ENCODE assay signal across 32 cellular contexts in genomic region chr1:204731997-204732396, GRCh38. TPM values are rescaled to one million over a fixed set of nuclear protein-coding genes. Genes with fewer than 3 reads are reported as not detected.
"Had no signal": no experiment of that assay in that cellular context is flagged by ENCODE, and none has a peak within 500 bp of the region (broad histone marks: within the 10 kb centered on the region; RNA-seq: fewer than 3 reads in every experiment).

No MANE protein-coding gene starts in this region.

- H3K27ac ChIP-seq: cardiac muscle cell, SJCRH30, SK-N-MC had no signal

- DNase-seq: activated CD4-positive, alpha-beta memory T cell treated with anti-CD3 and anti-CD28 coated beads for 36 hours; activated CD4-positive, alpha-beta T cell treated with anti-CD3 and anti-CD28 coated beads for 36 hours; activated CD4-positive, alpha-beta T cell treated with anti-CD3 and anti-CD28 coated beads, Interleukin-2, amount 50 U/mL, for 1 hour; activated CD8-positive, alpha-beta memory T cell treated with anti-CD3 and anti-CD28 coated beads, Interleukin-2, amount 10 ng/mL, durations not matched to agents 7 days and 5 days; activated effector memory CD4-positive, alpha-beta T cell treated with anti-CD3 and anti-CD28 coated beads, Interleukin-2, amount 50 U/mL, for 16 hours; activated naive CD4-positive, alpha-beta T cell; activated naive CD4-positive, alpha-beta T cell treated with anti-CD3 and anti-CD28 coated beads, Interleukin-2, amount 50 U/mL, for 16 hours; activated naive CD8-positive, alpha-beta T cell treated with anti-CD3 and anti-CD28 coated beads for 36 hours; activated T-cell treated with anti-CD3 and anti-CD28 coated beads, Interleukin-2, amount 50 U/mL, for 1 hour; activated T-cell treated with anti-CD3 and anti-CD28 coated beads, Interleukin-2, amount 50 U/mL, for 72 hours; amniotic stem cell; aorta; NCI-H1092 treated with DMSO at 0.1 percent for 48 hours; NCI-H187; NCI-H2029 treated with DMSO at 0.1 percent for 48 hours; NCI-H2107; NCI-H2171; NCI-H510A treated with DMSO at 0.1 percent for 48 hours; NCI-H526 treated with DMSO at 0.1 percent for 48 hours; NCI-H774; SHP77; SJCRH30 had no signal

- H3K36me3 Mint-ChIP-seq: activated CD4-positive, alpha-beta memory T cell treated with anti-CD3 and anti-CD28 coated beads for 36 hours; activated CD8-positive, alpha-beta memory T cell treated with anti-CD3 and anti-CD28 coated beads, Interleukin-2, amount 10 ng/mL, durations not matched to agents 7 days and 5 days; activated naive CD8-positive, alpha-beta T cell treated with anti-CD3 and anti-CD28 coated beads for 36 hours; WTC11 had no signal

- H3K4me1 Mint-ChIP-seq: activated CD4-positive, alpha-beta T cell treated with anti-CD3 and anti-CD28 coated beads for 36 hours; activated CD8-positive, alpha-beta memory T cell treated with anti-CD3 and anti-CD28 coated beads, Interleukin-2, amount 10 ng/mL, durations not matched to agents 7 days and 5 days; activated naive CD8-positive, alpha-beta T cell treated with anti-CD3 and anti-CD28 coated beads for 36 hours; activated T-helper 17 cell treated with anti-CD3 and anti-CD28 coated beads, Interleukin-2, amount 50 U/mL, for 72 hours; central memory CD8-positive, alpha-beta T cell had no signal

- H3K9me3 ChIP-seq: SJCRH30 had no signal

- H3K4me3 ChIP-seq: cardiac muscle cell, SJCRH30, SK-N-MC had no signal

- ATAC-seq: activated CD4-positive, alpha-beta T cell treated with anti-CD3 and anti-CD28 coated beads for 36 hours; activated CD4-positive, CD25-positive, alpha-beta regulatory T cell treated with anti-CD3 and anti-CD28 coated beads, Interleukin-2, amount 50 U/mL, for 24 hours; activated CD8-positive, alpha-beta memory T cell treated with anti-CD3 and anti-CD28 coated beads, Interleukin-2, amount 10 ng/mL, durations not matched to agents 7 days and 5 days; activated T-cell treated with anti-CD3 and anti-CD28 coated beads, Interleukin-2, amount 50 U/mL, for 72 hours; activated T-helper 17 cell treated with anti-CD3 and anti-CD28 coated beads, Interleukin-2, amount 50 U/mL, for 72 hours; Panc1 had no signal

- H3K9me3 Mint-ChIP-seq: activated CD4-positive, alpha-beta memory T cell treated with anti-CD3 and anti-CD28 coated beads for 36 hours; activated naive CD8-positive, alpha-beta T cell treated with anti-CD3 and anti-CD28 coated beads for 36 hours; activated T-helper 17 cell treated with anti-CD3 and anti-CD28 coated beads, Interleukin-2, amount 50 U/mL, for 72 hours; T-helper 1 cell treated with Interleukin-12 subunit alpha and Interleukin-12 subunit beta and Interleukin-4 antibody, amounts not matched to agents 30 μg/mL and 1 μg/mL, for 36 hours had no signal

- H3K36me3 ChIP-seq: cardiac muscle cell, SJCRH30 had no signal

- H3K27ac Mint-ChIP-seq: activated CD4-positive, alpha-beta memory T cell treated with anti-CD3 and anti-CD28 coated beads for 36 hours; activated CD4-positive, alpha-beta T cell treated with anti-CD3 and anti-CD28 coated beads for 36 hours; activated CD8-positive, alpha-beta memory T cell treated with anti-CD3 and anti-CD28 coated beads, Interleukin-2, amount 10 ng/mL, durations not matched to agents 7 days and 5 days; activated naive CD8-positive, alpha-beta T cell treated with anti-CD3 and anti-CD28 coated beads for 36 hours; activated T-cell treated with anti-CD3 and anti-CD28 coated beads, Interleukin-2, amount 50 U/mL, for 72 hours; activated T-helper 17 cell treated with anti-CD3 and anti-CD28 coated beads, Interleukin-2, amount 50 U/mL, for 72 hours; T-helper 1 cell treated with Interleukin-12 subunit alpha and Interleukin-12 subunit beta and Interleukin-4 antibody, amounts not matched to agents 30 μg/mL and 1 μg/mL, for 36 hours; T-helper 2 cell treated with Interferon-gamma antibody and Interleukin-4, amounts not matched to agents 5 μg/mL and 100 μg/mL, for 36 hours; WTC11 had no signal

- H3K4me3 Mint-ChIP-seq: activated CD4-positive, alpha-beta memory T cell treated with anti-CD3 and anti-CD28 coated beads for 36 hours; activated CD4-positive, alpha-beta T cell treated with anti-CD3 and anti-CD28 coated beads for 36 hours; activated CD8-positive, alpha-beta memory T cell treated with anti-CD3 and anti-CD28 coated beads, Interleukin-2, amount 10 ng/mL, durations not matched to agents 7 days and 5 days; activated naive CD8-positive, alpha-beta T cell treated with anti-CD3 and anti-CD28 coated beads for 36 hours; activated T-cell treated with anti-CD3 and anti-CD28 coated beads, Interleukin-2, amount 50 U/mL, for 72 hours; activated T-helper 17 cell treated with anti-CD3 and anti-CD28 coated beads, Interleukin-2, amount 50 U/mL, for 72 hours; central memory CD8-positive, alpha-beta T cell; T-helper 1 cell treated with Interleukin-12 subunit alpha and Interleukin-12 subunit beta and Interleukin-4 antibody, amounts not matched to agents 30 μg/mL and 1 μg/mL, for 36 hours; T-helper 2 cell treated with Interferon-gamma antibody and Interleukin-4, amounts not matched to agents 5 μg/mL and 100 μg/mL, for 36 hours; WTC11 had no signal

RNA-seq across cellular contexts. Expression of gene LRRN2, which starts 46.5 kb away (rescaled TPM):
- total RNA-seq: activated CD4-positive, alpha-beta memory T cell treated with anti-CD3 and anti-CD28 coated beads for 36 hours; activated CD8-positive, alpha-beta memory T cell treated with anti-CD3 and anti-CD28 coated beads, Interleukin-2, amount 10 ng/mL, durations not matched to agents 7 days and 5 days; activated naive CD8-positive, alpha-beta T cell treated with anti-CD3 and anti-CD28 coated beads for 36 hours; activated T-cell treated with anti-CD3 and anti-CD28 coated beads, Interleukin-2, amount 50 U/mL, for 72 hours; activated T-helper 17 cell treated with anti-CD3 and anti-CD28 coated beads, Interleukin-2, amount 50 U/mL, for 72 hours; RPMI7951; SJCRH30 had no signal
- polyA plus RNA-seq: aorta had no signal
